ENCODE assay signal across 20 cellular contexts in genomic region chr18:36745219-36745975, GRCh38.
"Had no signal": no experiment of that assay in that cellular context is flagged by ENCODE, and none has a peak within 500 bp of the region (broad histone marks: within the 10 kb centered on the region; RNA-seq: fewer than 3 reads in every experiment).

No MANE protein-coding gene starts in this region.

- H3K36me3 ChIP-seq: neutrophil, pancreas, right lobe of liver had no signal

- H3K9me3 Mint-ChIP-seq: activated naive CD4-positive, alpha-beta T cell treated with anti-CD3 and anti-CD28 coated beads, Interleukin-2, amount 50 U/mL, for 72 hours; activated T-helper 1 cell treated with anti-CD3 and anti-CD28 coated beads, Interleukin-12 subunit alpha, Interleukin-12 subunit beta, Interleukin-2, Interleukin-4 antibody, amounts not matched to agents 30 ng/mL and 10 ng/mL and 1 ng/mL, durations not matched to agents 14 hours and 24 hours and 36 hours; immature natural killer cell had no signal

- H3K27ac Mint-ChIP-seq: activated T-helper 1 cell treated with anti-CD3 and anti-CD28 coated beads, Interleukin-12 subunit alpha, Interleukin-12 subunit beta, Interleukin-2, Interleukin-4 antibody, amounts not matched to agents 30 ng/mL and 10 ng/mL and 1 ng/mL, durations not matched to agents 14 hours and 24 hours and 36 hours; endodermal cell; immature natural killer cell; naive thymus-derived CD8-positive, alpha-beta T cell had no signal

- H3K4me1 ChIP-seq: adrenal gland, gastroesophageal sphincter, heart right ventricle, pancreas, right lobe of liver had no signal

- DNase-seq: activated CD4-positive, alpha-beta T cell treated with anti-CD3 and anti-CD28 coated beads, Interleukin-2, amount 50 U/mL, for 48 hours; activated gamma-delta T cell treated with Interleukin-2 at 50 U/mL for 16 hours; adrenal gland; endodermal cell; erythroblast; heart right ventricle; immature natural killer cell; mesendoderm; naive thymus-derived CD8-positive, alpha-beta T cell; right lobe of liver; small intestine; stimulated activated CD4-positive, alpha-beta T cell treated with anti-CD3 and anti-CD28 coated beads, Interleukin-15, amount 100 ng/mL, for 24 hours; stimulated activated CD4-positive, alpha-beta T cell treated with anti-CD3 and anti-CD28 coated beads, Interleukin-4, amount 100 ng/mL, for 1 hour had no signal

- H3K27me3 ChIP-seq: adrenal gland, gastroesophageal sphincter, heart right ventricle, neutrophil, pancreas, right lobe of liver had no signal

- H3K4me3 ChIP-seq: adrenal gland, gastroesophageal sphincter, heart right ventricle, pancreas, right lobe of liver, thoracic aorta had no signal

- H3K9me3 ChIP-seq: adrenal gland, gastroesophageal sphincter, heart right ventricle, neutrophil, pancreas, right lobe of liver, thoracic aorta had no signal

- H3K27ac ChIP-seq: adrenal gland, gastroesophageal sphincter, heart right ventricle, neutrophil, pancreas, right lobe of liver, thoracic aorta had no signal

- H3K36me3 Mint-ChIP-seq: activated naive CD4-positive, alpha-beta T cell treated with anti-CD3 and anti-CD28 coated beads, Interleukin-2, amount 50 U/mL, for 72 hours; immature natural killer cell had no signal

- FAIRE-seq: astrocyte, pancreas, small intestine had no signal

- ATAC-seq: activated naive CD4-positive, alpha-beta T cell treated with anti-CD3 and anti-CD28 coated beads, Interleukin-2, amount 50 U/mL, for 72 hours; gastroesophageal sphincter; naive thymus-derived CD8-positive, alpha-beta T cell; pancreas had no signal

- H3K4me1 Mint-ChIP-seq: endodermal cell; immature natural killer cell; naive thymus-derived CD8-positive, alpha-beta T cell had no signal

- H3K4me3 Mint-ChIP-seq: activated T-helper 1 cell treated with anti-CD3 and anti-CD28 coated beads, Interleukin-12 subunit alpha, Interleukin-12 subunit beta, Interleukin-2, Interleukin-4 antibody, amounts not matched to agents 30 ng/mL and 10 ng/mL and 1 ng/mL, durations not matched to agents 14 hours and 24 hours and 36 hours; endodermal cell; immature natural killer cell; naive thymus-derived CD8-positive, alpha-beta T cell had no signal
